10 cellular contexts compared by ENCODE assay signal in genomic region chr16:2663553-2664521, GRCh38. TPM values are rescaled to one million over a fixed set of nuclear protein-coding genes. Genes with fewer than 3 reads are reported as not detected.
DNase-seq lines count a peak whose midpoint lies in the region; ATAC-seq and TF ChIP-seq lines count a peak whose summit lies in the region.
"Had no signal": no experiment of that assay in that cellular context is flagged by ENCODE, and none has a peak within 500 bp of the region (broad histone marks: within the 10 kb centered on the region; RNA-seq: fewer than 3 reads in every experiment).

No MANE protein-coding gene starts in this region.

- DNase-seq in Calu3 (peak; percentile 15), SK-N-MC (ENCODE audit: low read depth, low spot score) (no peak), choroid plexus epithelial cell (ENCODE audit: low read depth) (peak; percentile 7), ovary (peak in 1 of 5 donors; percentile 54), NCI-H1105 treated with DMSO at 0.1 percent for 48 hours (lab: John Stamatoyannopoulos, UW) (no peak), iPS-NIHi7 (ENCODE audit: extremely low spot score) (no peak), NCI-H526 treated with DMSO at 0.1 percent for 48 hours (lab: John Stamatoyannopoulos, UW) (no peak)
- DNase-seq: activated CD4-positive, CD25-positive, alpha-beta regulatory T cell had no signal

- no peak for TF ChIP-seq EP300 in ovary (IDR thresholded peaks at IDR 0.05)

- no peak for TF ChIP-seq POLR2A in ovary (IDR thresholded peaks at IDR 0.05)

- intact Hi-C loops in Calu3 (cut with micrococcal nuclease; ENCODE audit: unreplicated experiment), result no loop called here
- intact Hi-C loops in ovary (cut with DNase I), result no loop called here

- no peaks in the 10 kb centered on the region for H3K27me3 ChIP-seq in ovary

- 8 to 11% (median 8%) methylated on average over 23 of the region's 23 CpGs for WGBS in ovary, 3 donors

- H3K4me3 ChIP-seq in SK-N-MC (0 out of 2 replicates have a peak overlapping the region, but pooled peaks have one; percentile 12), choroid plexus epithelial cell (ENCODE audit: low read depth, low read length) (no peak overlapping the region), ovary (no peak overlapping the region)

- H3K36me3 Mint-ChIP-seq in Calu3 (ENCODE audit: insufficient read depth, unreplicated experiment), result peaks cover 46% of the 10 kb centered on the region

- H3K4me1 Mint-ChIP-seq in Calu3 (ENCODE audit: low read depth, unreplicated experiment), result peaks cover 42% of the 10 kb centered on the region

- TF ChIP-seq CTCF in Calu3 (IDR thresholded peaks at IDR 0.05; ENCODE audit: unreplicated experiment) (no peak), choroid plexus epithelial cell (conservative IDR thresholded peaks at IDR 0.05; ENCODE audit: low read depth, low read length) (no peak), ovary (IDR thresholded peaks at IDR 0.05) (no peak)

- H3K27ac ChIP-seq in SK-N-MC (peak overlapping the region; percentile 60; the same call in 1 of the 2 replicates), ovary (peak overlapping the region; percentile 16 to 75)
- H3K27ac ChIP-seq: HL-60 had no signal

- H3K4me1 ChIP-seq in ovary (ENCODE audit: insufficient read depth), result peaks cover 5% of the 10 kb centered on the region

- H3K27me3 Mint-ChIP-seq in Calu3 (ENCODE audit: unreplicated experiment), result no peaks in the 10 kb centered on the region

- peaks cover 4% of the 10 kb centered on the region for H3K9me3 Mint-ChIP-seq in Calu3 (ENCODE audit: low read depth, unreplicated experiment)

- H3K27ac Mint-ChIP-seq in Calu3 (ENCODE audit: unreplicated experiment), result peak overlapping the region; percentile 95

- peak overlapping the region; percentile 71 for H3K4me3 Mint-ChIP-seq in Calu3 (ENCODE audit: low read depth, unreplicated experiment)

- H3K9ac ChIP-seq in SK-N-MC (ENCODE audit: insufficient read length), result no peak overlapping the region

- no peaks in the 10 kb centered on the region for H3K9me3 ChIP-seq in SK-N-MC (ENCODE audit: low read depth, low read length)
- H3K9me3 ChIP-seq in ovary, result no peaks in the 10 kb centered on the region

- no TSS peak for BruUV-seq in Calu3 (replicated peaks; lab: Mats Ljungman, UMichigan)

- CTCF ChIA-PET in Calu3 (lab: Charles Lee), result interaction anchor here (0.6 to 1.2 kb wide), 3 partner anchors 9 to 469 kb away, joined by 3 to 5 read pairs (median 3); no protein-coding TSS in a partner anchor

- H3K36me3 ChIP-seq in SK-N-MC (ENCODE audit: insufficient read depth, low read length), result no peaks in the 10 kb centered on the region
- no peaks in the 10 kb centered on the region for H3K36me3 ChIP-seq in ovary

- ATAC-seq in GM18511 (IDR thresholded peaks at IDR 0.05; ENCODE audit: unreplicated experiment), result no peak

RNA-seq across cellular contexts. Expression of gene KCTD5, which starts 18.5 kb away (rescaled TPM):
- 36.6 and 36.7 TPM in 2 replicates for total RNA-seq in Calu3 (2022)
- 10 to 100 TPM; 12.4 to 19.8 (median 14.3) TPM for total RNA-seq in ovary
- 10 to 100 TPM; 12.2 to 12.4 TPM for polyA plus RNA-seq in ovary

RNA-seq across cellular contexts. Expression of gene PRSS27, which starts 56.2 kb away (rescaled TPM):
- total RNA-seq in Calu3 (2022), result 2.0 and 2.4 TPM in 2 replicates
- total RNA-seq in ovary, result 1 to 10 TPM in 3 of 7 donors, under 1 TPM in 4; 0.46 to 1.3 (median 0.92) TPM
- polyA plus RNA-seq in ovary, result 1 to 10 TPM in 1 of 2 donors, not detected in 1; 1.3 TPM

Comparison
In these comparisons a context has a peak if more than half of its experiments do, and no peak if none do; other contexts are left out.
1. DNase-seq: peak in Calu3 (single experiment) and choroid plexus epithelial cell (single experiment); none in SK-N-MC (single experiment), NCI-H1105 treated with DMSO at 0.1 percent for 48 hours (single experiment), iPS-NIHi7 (single experiment) and NCI-H526 treated with DMSO at 0.1 percent for 48 hours (single experiment).